ENCODE assay signal across 1 cellular context in the genomic region with DNA sequence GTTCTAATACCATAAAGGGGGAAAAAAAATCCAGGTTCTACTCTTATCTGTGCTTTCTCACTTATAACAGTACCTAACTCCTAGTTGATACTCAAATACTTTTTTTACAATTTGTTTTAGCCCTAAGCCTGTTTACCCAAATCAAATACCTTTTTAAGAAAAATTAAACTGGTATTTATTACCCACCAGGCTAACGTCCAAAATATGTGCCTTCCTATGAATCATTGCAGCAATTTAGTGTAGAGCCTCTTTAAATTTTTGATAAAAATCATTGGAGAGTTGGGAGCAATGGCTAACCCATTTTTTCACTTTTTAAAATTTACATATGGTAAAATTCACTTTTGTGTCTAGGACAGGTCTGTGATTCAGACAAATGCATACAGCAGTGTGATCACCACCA.
TF ChIP-seq lines count a peak whose summit lies in the region.

No MANE protein-coding gene starts in this region.

TF ChIP-seq in SK-N-SH treated with all-trans-retinoic acid at 6 μM for 48 hours, 23 proteins besides CTCF, POLR2A, EP300 and RAD21:
- TF ChIP-seq, protein P1, sequence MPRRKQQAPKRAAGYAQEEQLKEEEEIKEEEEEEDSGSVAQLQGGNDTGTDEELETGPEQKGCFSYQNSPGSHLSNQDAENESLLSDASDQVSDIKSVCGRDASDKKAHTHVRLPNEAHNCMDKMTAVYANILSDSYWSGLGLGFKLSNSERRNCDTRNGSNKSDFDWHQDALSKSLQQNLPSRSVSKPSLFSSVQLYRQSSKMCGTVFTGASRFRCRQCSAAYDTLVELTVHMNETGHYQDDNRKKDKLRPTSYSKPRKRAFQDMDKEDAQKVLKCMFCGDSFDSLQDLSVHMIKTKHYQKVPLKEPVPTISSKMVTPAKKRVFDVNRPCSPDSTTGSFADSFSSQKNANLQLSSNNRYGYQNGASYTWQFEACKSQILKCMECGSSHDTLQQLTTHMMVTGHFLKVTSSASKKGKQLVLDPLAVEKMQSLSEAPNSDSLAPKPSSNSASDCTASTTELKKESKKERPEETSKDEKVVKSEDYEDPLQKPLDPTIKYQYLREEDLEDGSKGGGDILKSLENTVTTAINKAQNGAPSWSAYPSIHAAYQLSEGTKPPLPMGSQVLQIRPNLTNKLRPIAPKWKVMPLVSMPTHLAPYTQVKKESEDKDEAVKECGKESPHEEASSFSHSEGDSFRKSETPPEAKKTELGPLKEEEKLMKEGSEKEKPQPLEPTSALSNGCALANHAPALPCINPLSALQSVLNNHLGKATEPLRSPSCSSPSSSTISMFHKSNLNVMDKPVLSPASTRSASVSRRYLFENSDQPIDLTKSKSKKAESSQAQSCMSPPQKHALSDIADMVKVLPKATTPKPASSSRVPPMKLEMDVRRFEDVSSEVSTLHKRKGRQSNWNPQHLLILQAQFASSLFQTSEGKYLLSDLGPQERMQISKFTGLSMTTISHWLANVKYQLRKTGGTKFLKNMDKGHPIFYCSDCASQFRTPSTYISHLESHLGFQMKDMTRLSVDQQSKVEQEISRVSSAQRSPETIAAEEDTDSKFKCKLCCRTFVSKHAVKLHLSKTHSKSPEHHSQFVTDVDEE (CRISPR knock-in tag; IDR thresholded peaks at IDR 0.05): no peak
- no peak for TF ChIP-seq RARB (CRISPR knock-in tag; IDR thresholded peaks at IDR 0.05)
- TF ChIP-seq GLIS3 (CRISPR knock-in tag; IDR thresholded peaks at IDR 0.05): no peak
- TF ChIP-seq ZFP30 (CRISPR knock-in tag; IDR thresholded peaks at IDR 0.05): no peak
- no peak for TF ChIP-seq OSR1 (CRISPR knock-in tag; IDR thresholded peaks at IDR 0.05)
- no peak for TF ChIP-seq BACH2 (CRISPR knock-in tag; IDR thresholded peaks at IDR 0.05; ENCODE audit: borderline replicate concordance)
- no peak for TF ChIP-seq PPARA (CRISPR knock-in tag; IDR thresholded peaks at IDR 0.05; ENCODE audit: borderline replicate concordance)
- TF ChIP-seq, protein P2, sequence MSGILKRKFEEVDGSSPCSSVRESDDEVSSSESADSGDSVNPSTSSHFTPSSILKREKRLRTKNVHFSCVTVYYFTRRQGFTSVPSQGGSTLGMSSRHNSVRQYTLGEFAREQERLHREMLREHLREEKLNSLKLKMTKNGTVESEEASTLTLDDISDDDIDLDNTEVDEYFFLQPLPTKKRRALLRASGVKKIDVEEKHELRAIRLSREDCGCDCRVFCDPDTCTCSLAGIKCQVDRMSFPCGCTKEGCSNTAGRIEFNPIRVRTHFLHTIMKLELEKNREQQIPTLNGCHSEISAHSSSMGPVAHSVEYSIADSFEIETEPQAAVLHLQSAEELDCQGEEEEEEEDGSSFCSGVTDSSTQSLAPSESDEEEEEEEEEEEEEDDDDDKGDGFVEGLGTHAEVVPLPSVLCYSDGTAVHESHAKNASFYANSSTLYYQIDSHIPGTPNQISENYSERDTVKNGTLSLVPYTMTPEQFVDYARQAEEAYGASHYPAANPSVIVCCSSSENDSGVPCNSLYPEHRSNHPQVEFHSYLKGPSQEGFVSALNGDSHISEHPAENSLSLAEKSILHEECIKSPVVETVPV (CRISPR knock-in tag; IDR thresholded peaks at IDR 0.05): no peak
- TF ChIP-seq, protein P3, sequence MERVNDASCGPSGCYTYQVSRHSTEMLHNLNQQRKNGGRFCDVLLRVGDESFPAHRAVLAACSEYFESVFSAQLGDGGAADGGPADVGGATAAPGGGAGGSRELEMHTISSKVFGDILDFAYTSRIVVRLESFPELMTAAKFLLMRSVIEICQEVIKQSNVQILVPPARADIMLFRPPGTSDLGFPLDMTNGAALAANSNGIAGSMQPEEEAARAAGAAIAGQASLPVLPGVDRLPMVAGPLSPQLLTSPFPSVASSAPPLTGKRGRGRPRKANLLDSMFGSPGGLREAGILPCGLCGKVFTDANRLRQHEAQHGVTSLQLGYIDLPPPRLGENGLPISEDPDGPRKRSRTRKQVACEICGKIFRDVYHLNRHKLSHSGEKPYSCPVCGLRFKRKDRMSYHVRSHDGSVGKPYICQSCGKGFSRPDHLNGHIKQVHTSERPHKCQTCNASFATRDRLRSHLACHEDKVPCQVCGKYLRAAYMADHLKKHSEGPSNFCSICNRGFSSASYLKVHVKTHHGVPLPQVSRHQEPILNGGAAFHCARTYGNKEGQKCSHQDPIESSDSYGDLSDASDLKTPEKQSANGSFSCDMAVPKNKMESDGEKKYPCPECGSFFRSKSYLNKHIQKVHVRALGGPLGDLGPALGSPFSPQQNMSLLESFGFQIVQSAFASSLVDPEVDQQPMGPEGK (CRISPR knock-in tag; IDR thresholded peaks at IDR 0.05; ENCODE audit: borderline replicate concordance): no peak
- no peak for TF ChIP-seq ZNF8 (CRISPR knock-in tag; IDR thresholded peaks at IDR 0.05)
- TF ChIP-seq CSDC2 (CRISPR knock-in tag; IDR thresholded peaks at IDR 0.05): no peak
